In the genomic region with DNA sequence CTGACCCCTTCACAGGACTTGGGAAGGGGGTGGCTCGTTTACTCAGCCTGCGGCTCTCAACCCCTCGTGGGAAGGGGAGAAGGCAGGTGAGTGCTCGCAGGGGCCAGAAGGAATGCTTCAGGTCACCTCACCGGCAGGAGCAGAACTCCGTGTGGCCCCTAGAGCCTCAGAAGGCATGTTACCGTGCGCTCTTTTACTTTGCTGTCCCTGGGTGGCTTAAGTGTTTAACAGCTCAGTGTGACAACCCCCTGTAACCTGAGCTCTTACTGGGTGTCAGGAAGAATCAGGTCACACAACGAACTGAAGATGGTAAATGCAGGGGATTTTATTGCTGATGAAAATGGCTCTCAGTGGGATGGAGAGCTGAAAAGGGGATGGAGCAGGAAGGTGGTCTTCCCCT, we compare ENCODE assay signal across 17 cellular contexts.
DNase-seq lines count a peak whose midpoint lies in the region; ATAC-seq and TF ChIP-seq lines count a peak whose summit lies in the region.
"Had no signal": no experiment of that assay in that cellular context is flagged by ENCODE, and none has a peak within 500 bp of the region (broad histone marks: within the 10 kb centered on the region; RNA-seq: fewer than 3 reads in every experiment).

No MANE protein-coding gene starts in this region.

- H3K9me2 ChIP-seq in GM23338 (ENCODE audit: insufficient read depth): no peaks in the 10 kb centered on the region

- no peak overlapping the region for H3K27ac ChIP-seq in GM23338 (ENCODE audit: low read depth)
- H3K27ac ChIP-seq: 22Rv1 had no signal

- ATAC-seq in GM23338: peak; percentile 89
- no peak for ATAC-seq in left lobe of liver
- ATAC-seq in GM18861 (IDR thresholded peaks at IDR 0.05; ENCODE audit: unreplicated experiment): no peak
- ATAC-seq: CD8-positive, alpha-beta T cell had no signal

- peak overlapping the region; percentile 49; the same call in 1 of the 2 replicates for H3K4me2 ChIP-seq in GM23338

- H3K9me3 ChIP-seq in iPS-15b (ENCODE audit: control insufficient read depth, insufficient read depth, low read length): no peaks in the 10 kb centered on the region

- peak overlapping the region; percentile 12 for H3K4me3 ChIP-seq in GM23338
- H3K4me3 ChIP-seq in iPS-15b (ENCODE audit: low read depth, low read length): peak overlapping the region; percentile 47

- H3K27ac Mint-ChIP-seq in GM23338: no peak overlapping the region
- H3K27ac Mint-ChIP-seq: CD8-positive, alpha-beta T cell; T-helper 2 cell treated with Interferon-gamma antibody and Interleukin-4, amounts not matched to agents 5 μg/mL and 100 μg/mL, for 36 hours had no signal

- H3K79me2 ChIP-seq in GM23338 (replicated peaks; ENCODE audit: insufficient read depth): no peaks in the 10 kb centered on the region

- DNase-seq in DMS153 (lab: John Stamatoyannopoulos, UW) (peak; percentile 28), DMS153 treated with DMSO at 0.1 percent for 48 hours (lab: John Stamatoyannopoulos, UW; ENCODE audit: unreplicated experiment) (no peak), GM23338 (ENCODE audit: low spot score) (peak; percentile 52), NCI-H510A (lab: John Stamatoyannopoulos, UW) (peak; percentile 48), left lobe of liver (ENCODE audit: low spot score) (no peak)
- no peak for DNase-seq in stimulated activated CD4-positive, alpha-beta T cell treated with anti-CD3 and anti-CD28 coated beads, Interleukin-15, amount 100 ng/mL, for 24 hours
- DNase-seq: CD8-positive, alpha-beta T cell; HCEC 1CT; KBM-7; NCI-H1048; NCI-H146; NCI-H774; SHP77 treated with DMSO at 0.1 percent for 48 hours had no signal

- peaks cover 5% of the 10 kb centered on the region; the same call in 1 of the 3 replicates for H3K9me3 Mint-ChIP-seq in GM23338

- H3K27me3 Mint-ChIP-seq in GM23338 (ENCODE audit: insufficient read depth, low read depth, poor library complexity): no peaks in the 10 kb centered on the region

- H3K36me3 ChIP-seq in GM23338 (ENCODE audit: insufficient read depth) (no peaks in the 10 kb centered on the region), iPS-15b (ENCODE audit: control insufficient read depth, insufficient read depth, low read length) (no peaks in the 10 kb centered on the region)

- H3K27me3 ChIP-seq in GM23338 (ENCODE audit: insufficient read depth) (no peaks in the 10 kb centered on the region), iPS-15b (ENCODE audit: control insufficient read depth, insufficient read depth, low read length) (no peaks in the 10 kb centered on the region)

- TF ChIP-seq CTCF in GM23338 (conservative IDR thresholded peaks at IDR 0.05; ENCODE audit: low read depth in 2 of 2): no peak

- no peaks in the 10 kb centered on the region for H4K20me1 ChIP-seq in GM23338 (replicated peaks; ENCODE audit: insufficient read depth)

- H2AFZ ChIP-seq in GM23338: no peak overlapping the region

- peaks cover 32% of the 10 kb centered on the region for H3K4me1 Mint-ChIP-seq in GM23338

- no peak overlapping the region for H3K4me3 Mint-ChIP-seq in GM23338
- H3K4me3 Mint-ChIP-seq: CD8-positive, alpha-beta T cell; T-helper 2 cell treated with Interferon-gamma antibody and Interleukin-4, amounts not matched to agents 5 μg/mL and 100 μg/mL, for 36 hours had no signal

- no peaks in the 10 kb centered on the region for H3K36me3 Mint-ChIP-seq in GM23338 (ENCODE audit: low read depth)
- H3K36me3 Mint-ChIP-seq: CD8-positive, alpha-beta T cell had no signal

- H3F3A ChIP-seq in GM23338 (replicated peaks; ENCODE audit: low read depth): no peaks in the 10 kb centered on the region

- H3K4me1 ChIP-seq in GM23338 (ENCODE audit: insufficient read depth): peaks cover 20% of the 10 kb centered on the region
- peaks cover 19% of the 10 kb centered on the region for H3K4me1 ChIP-seq in iPS-15b (ENCODE audit: control insufficient read depth, insufficient read depth, low read length)

- no peak overlapping the region for H3K9ac ChIP-seq in iPS-15b (ENCODE audit: low read depth, low read length)

TF ChIP-seq in GM23338, 12 proteins besides CTCF, POLR2A, EP300 and RAD21:
- TF ChIP-seq CREB1 (CRISPR knock-in tag; IDR thresholded peaks at IDR 0.05; ENCODE audit: low read depth): no peak
- peak; percentile 8; the same call in 1 of the 2 replicates for TF ChIP-seq NANOG (IDR thresholded peaks at IDR 0.05; ENCODE audit: borderline replicate concordance)
- peak; percentile 15; the same call in 1 of the 2 replicates for TF ChIP-seq ZNF114 (CRISPR knock-in tag; IDR thresholded peaks at IDR 0.05)

Comparison
In these comparisons a context has a peak if more than half of its experiments do, and no peak if none do; other contexts are left out.
1. DNase-seq: peak in DMS153 (single experiment), GM23338 (single experiment) and NCI-H510A (single experiment); none in DMS153 treated with DMSO at 0.1 percent for 48 hours (single experiment), left lobe of liver (single experiment) and stimulated activated CD4-positive, alpha-beta T cell treated with anti-CD3 and anti-CD28 coated beads, Interleukin-15, amount 100 ng/mL, for 24 hours (single experiment).